In the genomic region with DNA sequence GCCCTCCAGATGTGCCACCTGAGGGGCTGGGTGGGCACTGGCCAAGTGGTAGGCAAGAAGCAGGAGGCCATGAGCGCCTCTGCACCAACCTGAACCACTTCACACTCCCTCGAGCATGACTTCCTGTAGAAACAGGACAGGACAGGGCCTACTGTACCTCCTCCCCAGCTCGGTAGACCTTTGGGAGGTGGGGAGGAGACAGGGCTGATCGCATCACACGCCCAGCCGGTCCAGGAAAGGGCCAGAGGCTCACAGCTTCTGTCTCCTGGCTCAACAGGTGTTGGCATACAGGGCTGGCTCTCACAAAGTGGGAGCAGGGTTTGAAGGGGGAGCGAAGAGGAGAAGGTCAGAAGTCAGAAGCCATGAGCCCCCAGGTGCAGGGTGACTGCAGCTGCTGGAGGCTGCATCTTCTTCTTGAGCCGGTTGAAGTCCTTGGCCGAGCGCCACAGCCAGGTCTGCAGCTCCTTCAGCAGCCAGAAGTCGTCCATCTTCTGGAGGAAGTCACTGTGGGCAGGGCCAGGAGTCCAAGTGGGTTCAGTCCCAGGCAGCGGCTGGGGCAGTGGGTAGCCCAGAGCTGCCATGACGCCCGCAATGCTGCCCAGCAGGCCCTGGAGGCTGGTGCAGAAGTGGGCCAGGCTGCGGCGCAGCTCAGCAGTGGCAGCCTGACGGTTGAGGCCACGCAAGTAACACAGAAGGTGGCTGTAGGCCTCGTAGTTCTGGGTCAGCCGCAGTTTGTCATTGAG, we compare ENCODE assay signal across 1 cellular context.
A peak's percentile ranks its signal among the peaks of the same experiment; 100 is the strongest.
TF ChIP-seq lines count a peak whose summit lies in the region.

No MANE protein-coding gene starts in this region.

TF ChIP-seq in K562, 482 proteins besides CTCF, POLR2A, EP300 and RAD21:
- TF ChIP-seq POLR2G (IDR thresholded peaks at IDR 0.05; ENCODE audit: low read depth, low read length): peak; percentile 17; the same call in 1 of the 2 replicates
- no peak for TF ChIP-seq RBM14 (IDR thresholded peaks at IDR 0.05; ENCODE audit: borderline replicate concordance, insufficient read depth, low read depth, low read length)
